In genomic region chr18:13136689-13137040, GRCh38 we compare ENCODE assay signal across 8 cellular contexts.
DNase-seq lines count a peak whose midpoint lies in the region; TF ChIP-seq lines count a peak whose summit lies in the region.

No MANE protein-coding gene starts in this region.

- CTCF ChIA-PET in activated naive CD4-positive, alpha-beta T cell treated with anti-CD3 and anti-CD28 coated beads, Interleukin-2, amount 10 ng/mL, durations not matched to agents 7 days and 5 days (lab: Charles Lee): interaction anchor here (1.2 kb wide), 1 partner anchor 23 kb away, joined by 5 read pairs; no protein-coding TSS in a partner anchor

- H2AFZ ChIP-seq in KMS-11 (ENCODE audit: low read depth): peak overlapping the region; percentile 86

- no peaks in the 10 kb centered on the region for H4K20me1 ChIP-seq in KMS-11 (ENCODE audit: insufficient read depth)

- no peak overlapping the region for H3K27ac Mint-ChIP-seq in activated naive CD4-positive, alpha-beta T cell treated with anti-CD3 and anti-CD28 coated beads, Interleukin-2, amount 10 ng/mL, durations not matched to agents 7 days and 5 days

- H3K4me1 ChIP-seq in KMS-11 (ENCODE audit: low read depth, poor library complexity, severe bottlenecking): peaks cover 8% of the 10 kb centered on the region
- peaks cover 0 to 18% (median 4%) of the 10 kb centered on the region in 4 donors for H3K4me1 ChIP-seq in transverse colon

- H3K36me3 ChIP-seq in KMS-11 (ENCODE audit: insufficient read depth) (no peaks in the 10 kb centered on the region), transverse colon (no peaks in the 10 kb centered on the region)

- peak overlapping the region; percentile 97 for H3K4me2 ChIP-seq in KMS-11

- H3K27me3 ChIP-seq in KMS-11 (ENCODE audit: insufficient read depth, low read depth) (peaks cover 29% of the 10 kb centered on the region; the same call in 1 of the 2 replicates), transverse colon (no peaks in the 10 kb centered on the region)

- peaks cover 8% of the 10 kb centered on the region for H3K36me3 Mint-ChIP-seq in activated naive CD4-positive, alpha-beta T cell treated with anti-CD3 and anti-CD28 coated beads, Interleukin-2, amount 10 ng/mL, durations not matched to agents 7 days and 5 days

- H3K4me1 Mint-ChIP-seq in activated naive CD4-positive, alpha-beta T cell treated with anti-CD3 and anti-CD28 coated beads, Interleukin-2, amount 10 ng/mL, durations not matched to agents 7 days and 5 days: peaks cover 28% of the 10 kb centered on the region

- TF ChIP-seq CTCF in KMS-11 (conservative IDR thresholded peaks at IDR 0.05; ENCODE audit: low read depth, low read length) (no peak), choroid plexus epithelial cell (conservative IDR thresholded peaks at IDR 0.05; ENCODE audit: low read depth, low read length) (no peak), transverse colon (IDR thresholded peaks at IDR 0.05) (no peak)

- H3K4me3 ChIP-seq in KMS-11 (IDR thresholded peaks at IDR 0.05; ENCODE audit: insufficient read depth, low read depth, low read length) (no peak overlapping the region), choroid plexus epithelial cell (ENCODE audit: low read depth, low read length) (peak overlapping the region; percentile 60), transverse colon (peak overlapping the region; percentile 31 to 71 (median 54))

- H3K27ac ChIP-seq in KMS-11 (no peak overlapping the region), transverse colon (peak overlapping the region; percentile 78 to 85 (median 80))

- H3K9me3 Mint-ChIP-seq in activated naive CD4-positive, alpha-beta T cell treated with anti-CD3 and anti-CD28 coated beads, Interleukin-2, amount 10 ng/mL, durations not matched to agents 7 days and 5 days: peaks cover 5% of the 10 kb centered on the region

- 5% methylated on average over 33 of the region's 35 CpGs; no CpG with 5 or more reads in 1 of the 2 donors for WGBS in transverse colon (ENCODE audit: low coverage in 1 of 2), 2 donors

- H3K4me3 Mint-ChIP-seq in activated naive CD4-positive, alpha-beta T cell treated with anti-CD3 and anti-CD28 coated beads, Interleukin-2, amount 10 ng/mL, durations not matched to agents 7 days and 5 days: peak overlapping the region; percentile 99

- H3K27me3 Mint-ChIP-seq in activated naive CD4-positive, alpha-beta T cell treated with anti-CD3 and anti-CD28 coated beads, Interleukin-2, amount 10 ng/mL, durations not matched to agents 7 days and 5 days: peaks cover 30% of the 10 kb centered on the region

- H3K9ac ChIP-seq in KMS-11: peak overlapping the region; percentile 15; the same call in 1 of the 2 replicates

- intact Hi-C loops in transverse colon (cut with DNase I; ENCODE audit: low total_unique reads): no loop called here

- no peak for TF ChIP-seq EP300 in transverse colon (IDR thresholded peaks at IDR 0.05; ENCODE audit: low read depth)

- H3K79me2 ChIP-seq in KMS-11 (ENCODE audit: insufficient read depth, low read depth): no peaks in the 10 kb centered on the region

- no peak for TF ChIP-seq POLR2A in transverse colon (IDR thresholded peaks at IDR 0.05)

- no peaks in the 10 kb centered on the region for H3K9me3 ChIP-seq in transverse colon

- DNase-seq in activated naive CD4-positive, alpha-beta T cell treated with anti-CD3 and anti-CD28 coated beads, Interleukin-2, amount 10 ng/mL, durations not matched to agents 7 days and 5 days: no peak
- no peak for DNase-seq in activated naive CD4-positive, alpha-beta T cell treated with Interleukin-2 at 50 U/mL for 16 hours
- DNase-seq in choroid plexus epithelial cell (ENCODE audit: low read depth): no peak
- peak; percentile 16 to 37 for DNase-seq in lung microvascular endothelial cell (ENCODE audit: low read depth in 2 of 2)
- peak; percentile 21 for DNase-seq in transverse colon
- no peak for DNase-seq in SW 1271 (lab: John Stamatoyannopoulos, UW)
- DNase-seq in SHP77 (lab: John Stamatoyannopoulos, UW): no peak

- in situ Hi-C loops in transverse colon (cut with MboI; ENCODE audit: low pct_ligation_motif_present in 1 of 4, low pct_unique_long_range_greater_than_20kb in 1 of 4, low sequenced_read_pairs in 3 of 4): loop anchor here in 1 of 4 donors (25.0 kb wide), 1 partner anchor 101 kb away; no protein-coding TSS in a partner anchor

Comparison
In these comparisons a context has a peak if more than half of its experiments do, and no peak if none do; other contexts are left out.
1. DNase-seq: peak in lung microvascular endothelial cell (2 of 2) and transverse colon (single experiment); none in activated naive CD4-positive, alpha-beta T cell treated with anti-CD3 and anti-CD28 coated beads, Interleukin-2, amount 10 ng/mL, durations not matched to agents 7 days and 5 days (single experiment), activated naive CD4-positive, alpha-beta T cell treated with Interleukin-2 at 50 U/mL for 16 hours (single experiment), choroid plexus epithelial cell (single experiment), SW 1271 (0 of 2) and SHP77 (0 of 2).